9 cellular contexts compared by ENCODE assay signal in genomic region chr19:46571495-46571894, GRCh38. TPM values are rescaled to one million over a fixed set of nuclear protein-coding genes. Genes with fewer than 3 reads are reported as not detected.
DNase-seq lines count a peak whose midpoint lies in the region; ATAC-seq and TF ChIP-seq lines count a peak whose summit lies in the region.
"Had no signal": no experiment of that assay in that cellular context is flagged by ENCODE, and none has a peak within 500 bp of the region (broad histone marks: within the 10 kb centered on the region; RNA-seq: fewer than 3 reads in every experiment).

No MANE protein-coding gene starts in this region.

- no peaks in the 10 kb centered on the region for H3K9me3 ChIP-seq in HAP-1
- no peaks in the 10 kb centered on the region for H3K9me3 ChIP-seq in SK-N-SH

- no peak for TF ChIP-seq EP300 in SK-N-SH (IDR thresholded peaks at IDR 0.05; ENCODE audit: borderline replicate concordance in 1 of 2, low read depth in 1 of 2, low read length in 1 of 2)

- peaks cover 15% of the 10 kb centered on the region for H3K4me1 Mint-ChIP-seq in activated T-cell treated with anti-CD3 and anti-CD28 coated beads, Interleukin-2, amount 50 U/mL, for 24 hours (ENCODE audit: low read depth)

- no peaks in the 10 kb centered on the region for H4K20me1 ChIP-seq in SK-N-SH (ENCODE audit: insufficient read depth)

- H3K36me3 ChIP-seq in HAP-1 (replicated peaks) (no peaks in the 10 kb centered on the region), SK-N-SH (replicated peaks in 1 of 2; ENCODE audit: control insufficient read depth in 1 of 2, insufficient read depth in 2 of 2, low read length in 1 of 2) (no peaks in the 10 kb centered on the region)

- H3K27me3 ChIP-seq in HAP-1 (ENCODE audit: low read depth) = no peaks in the 10 kb centered on the region
- H3K27me3 ChIP-seq in SK-N-SH (ENCODE audit: insufficient read depth) = no peaks in the 10 kb centered on the region

- in situ Hi-C loops in HAP-1 (cut with MboI; ENCODE audit: low sequenced_read_pairs) = no loop called here

- DNase-seq in COR-L47 (lab: John Stamatoyannopoulos, UW) (peak; percentile 9), HAP-1 (ENCODE audit: low spot score in 2 of 2) (peak; percentile 44 to 70), SK-N-SH (peak; percentile 63), iPS-NIHi7 (ENCODE audit: extremely low spot score) (peak; percentile 89)
- no peak for DNase-seq in activated T-cell treated with anti-CD3 and anti-CD28 coated beads, Interleukin-2, amount 50 U/mL, for 24 hours
- DNase-seq: activated CD8-positive, alpha-beta memory T cell treated with anti-CD3 and anti-CD28 coated beads, Interleukin-2, amount 50 U/mL, for 48 hours had no signal

- no peak overlapping the region for H3K4me2 ChIP-seq in SK-N-SH

- H3K79me2 ChIP-seq in SK-N-SH (ENCODE audit: insufficient read depth) = no peaks in the 10 kb centered on the region

- no peak overlapping the region for H3K9ac ChIP-seq in SK-N-SH

- TF ChIP-seq CTCF in SK-N-SH (IDR thresholded peaks at IDR 0.05) = no peak; the same call in 1 of the 2 replicates

- 43% methylated on average over 5 of the region's 5 CpGs for WGBS in SK-N-SH (ENCODE audit: low lambda C conversion rate)

- no peak overlapping the region for H3K27ac Mint-ChIP-seq in activated T-cell treated with anti-CD3 and anti-CD28 coated beads, Interleukin-2, amount 50 U/mL, for 24 hours

- no peak overlapping the region for H3K4me3 Mint-ChIP-seq in activated T-cell treated with anti-CD3 and anti-CD28 coated beads, Interleukin-2, amount 50 U/mL, for 24 hours

- H3K4me3 ChIP-seq in HAP-1 (no peak overlapping the region), SK-N-SH (ENCODE audit: low read depth in 2 of 2, low read length in 1 of 2) (no peak overlapping the region)

- no peak overlapping the region for H3K27ac ChIP-seq in SK-N-SH (ENCODE audit: low read depth in 2 of 2, low read length in 1 of 2)

- no peaks in the 10 kb centered on the region for H3F3A ChIP-seq in SK-N-SH (replicated peaks; ENCODE audit: insufficient read depth)

- no peak overlapping the region for H2AFZ ChIP-seq in SK-N-SH (ENCODE audit: low read depth)

- CTCF ChIA-PET in SK-N-SH (lab: Yijun Ruan, JAX) = interaction anchor here (0.6 to 2.0 kb wide), 7 partner anchors 8 to 299 kb away, joined by 3 to 6 read pairs (median 3); no protein-coding TSS in a partner anchor

- no peaks in the 10 kb centered on the region for H3K9me3 Mint-ChIP-seq in activated T-cell treated with anti-CD3 and anti-CD28 coated beads, Interleukin-2, amount 50 U/mL, for 24 hours

- H3K27me3 Mint-ChIP-seq in activated T-cell treated with anti-CD3 and anti-CD28 coated beads, Interleukin-2, amount 50 U/mL, for 24 hours = peaks cover 2% of the 10 kb centered on the region

- POLR2A ChIA-PET in SK-N-SH (lab: Yijun Ruan, JAX) = no interaction called here

- H3K36me3 Mint-ChIP-seq in activated T-cell treated with anti-CD3 and anti-CD28 coated beads, Interleukin-2, amount 50 U/mL, for 24 hours (ENCODE audit: low read depth) = no peaks in the 10 kb centered on the region

- no peak; the same call in 1 of the 2 replicates for TF ChIP-seq RAD21 in SK-N-SH (IDR thresholded peaks at IDR 0.05; ENCODE audit: low read length)

- no peak for ATAC-seq in GM21367 (IDR thresholded peaks at IDR 0.05; ENCODE audit: unreplicated experiment)
- no peak for ATAC-seq in GM19463 (IDR thresholded peaks at IDR 0.05; ENCODE audit: unreplicated experiment)
- no peak for ATAC-seq in HG02840 (IDR thresholded peaks at IDR 0.05; ENCODE audit: low FRiP score, unreplicated experiment)

- no peaks in the 10 kb centered on the region for H3K9me2 ChIP-seq in SK-N-SH

- no peaks in the 10 kb centered on the region for H3K4me1 ChIP-seq in HAP-1
- peaks cover 0 to 5% of the 10 kb centered on the region in 2 experiments; a peak in 1 of 4 replicates for H3K4me1 ChIP-seq in SK-N-SH (ENCODE audit: control insufficient read depth in 1 of 2, insufficient read depth in 2 of 2, low read depth in 1 of 2, low read length in 1 of 2)

TF ChIP-seq in SK-N-SH, 30 proteins besides CTCF, POLR2A, EP300 and RAD21:
- no peak for TF ChIP-seq RCOR1 (IDR thresholded peaks at IDR 0.05; ENCODE audit: low read length)
- no peak for TF ChIP-seq USF2 (IDR thresholded peaks at IDR 0.05; ENCODE audit: borderline replicate concordance, low read depth, low read length)

RNA-seq across cellular contexts. Expression of gene CALM3, which starts 29.6 kb away (rescaled TPM):
- polyA plus RNA-seq in SK-N-SH (2012; rRNA removed) = 445 and 495 TPM in 2 replicates
- 552 and 634 TPM in 2 replicates for polyA plus RNA-seq in SK-N-SH (2012; cell fraction: cytosol; rRNA removed)
- polyA plus RNA-seq in SK-N-SH (2012; cell fraction: nucleus; rRNA removed) = 207 and 230 TPM in 2 replicates

RNA-seq across cellular contexts. Expression of gene PTGIR, which starts 53.4 kb away (rescaled TPM):
- 2.5 and 3.3 TPM in 2 replicates for polyA plus RNA-seq in SK-N-SH (2012; rRNA removed)
- 1.0 and 1.6 TPM in 2 replicates for polyA plus RNA-seq in SK-N-SH (2012; cell fraction: cytosol; rRNA removed)
- polyA plus RNA-seq in SK-N-SH (2012; cell fraction: nucleus; rRNA removed) = 9.5 and 11.9 TPM in 2 replicates
